Comparison of ENCODE assay signal across 27 cellular contexts in genomic region chr2:139814458-139814857, GRCh38.
"Had no signal": no experiment of that assay in that cellular context is flagged by ENCODE, and none has a peak within 500 bp of the region (broad histone marks: within the 10 kb centered on the region; RNA-seq: fewer than 3 reads in every experiment).

No MANE protein-coding gene starts in this region.

- H3K27ac ChIP-seq: neural progenitor cell, ovary, parathyroid adenoma, psoas muscle, right lobe of liver, sigmoid colon, stomach, thoracic aorta, thyroid gland, tibial nerve, upper lobe of left lung, vagina had no signal

- H3K4me1 ChIP-seq: neural progenitor cell, parathyroid adenoma, psoas muscle, right lobe of liver, sigmoid colon, stomach, thyroid gland, tibial nerve, upper lobe of left lung, vagina had no signal

- FAIRE-seq: small intestine, urothelium cell line had no signal

- DNase-seq: naive thymus-derived CD8-positive, alpha-beta T cell; occipital lobe; ovary; posterior cingulate gyrus; psoas muscle; right cardiac atrium; right lobe of liver; sigmoid colon; small intestine; stimulated activated CD4-positive, alpha-beta T cell treated with anti-CD3 and anti-CD28 coated beads, Interleukin-15, amount 100 ng/mL, for 24 hours; stimulated activated CD4-positive, alpha-beta T cell treated with anti-CD3 and anti-CD28 coated beads, Interleukin-2, amount 100 ng/mL, for 24 hours; stimulated activated CD4-positive, alpha-beta T cell treated with anti-CD3 and anti-CD28 coated beads, Interleukin-2, amount 100 ng/mL, for 48 hours; stimulated activated CD4-positive, alpha-beta T cell treated with anti-CD3 and anti-CD28 coated beads, Interleukin-4, amount 100 ng/mL, for 24 hours; stimulated activated naive B cell treated with anti-CD40 and anti-IgM and Interleukin-4, amounts not matched to agents 10 μg/mL and 1 μg/mL and 100 μg/mL, for 72 hours; stimulated activated naive CD4-positive, alpha-beta T cell treated with Interleukin-2 at 50 U/mL for 16 hours; stomach; thyroid gland; trophoblast cell; upper lobe of left lung had no signal

- H3K36me3 ChIP-seq: neural progenitor cell, ovary, right lobe of liver, sigmoid colon, stomach, thoracic aorta, thyroid gland, tibial nerve, upper lobe of left lung, vagina had no signal

- H3K9ac ChIP-seq: neural progenitor cell, parathyroid adenoma had no signal

- ATAC-seq: naive thymus-derived CD8-positive, alpha-beta T cell; natural killer cell treated with Interleukin-12 subunit alpha and Interleukin-12 subunit beta and Interleukin-15 and Interleukin-18, amount 100 ng/mL, for 72 hours; psoas muscle; right cardiac atrium; right lobe of liver; stimulated activated effector memory CD8-positive, alpha-beta T cell treated with anti-CD3 and anti-CD28 coated beads, Interleukin-12 subunit alpha, Interleukin-12 subunit beta, amount 100 ng/mL, for 72 hours; stimulated activated naive B cell treated with anti-CD40 and anti-IgM and Interleukin-4, amounts not matched to agents 10 μg/mL and 1 μg/mL and 100 μg/mL, for 72 hours had no signal

- H3K9me3 ChIP-seq: ovary, psoas muscle, right lobe of liver, sigmoid colon, stomach, thoracic aorta, thyroid gland, tibial nerve, upper lobe of left lung, vagina had no signal

- H3K4me3 ChIP-seq: neural progenitor cell, ovary, psoas muscle, right lobe of liver, sigmoid colon, stomach, thoracic aorta, thyroid gland, tibial nerve, upper lobe of left lung, vagina had no signal
